1 cellular context compared by ENCODE assay signal in genomic region chr1:205710201-205711062, GRCh38.
A peak's percentile ranks its signal among the peaks of the same experiment; 100 is the strongest.
TF ChIP-seq lines count a peak whose summit lies in the region.

No MANE protein-coding gene starts in this region.

TF ChIP-seq in HepG2, 621 proteins besides CTCF, POLR2A, EP300 and RAD21 (continues in another document):
- TF ChIP-seq ISL2 (CRISPR knock-in tag; IDR thresholded peaks at IDR 0.05) (peak; percentile 45), ZIK1 (CRISPR knock-in tag; IDR thresholded peaks at IDR 0.05; ENCODE audit: borderline replicate concordance, low read depth) (no peak), SIX1 (CRISPR knock-in tag; IDR thresholded peaks at IDR 0.05; ENCODE audit: borderline replicate concordance) (0 out of 2 replicates have a peak, but pooled peaks have one; percentile 29), ZC3H13 (CRISPR knock-in tag; IDR thresholded peaks at IDR 0.05) (no peak), SOX13 (IDR thresholded peaks at IDR 0.05) (no peak), SOX13 (CRISPR knock-in tag; conservative IDR thresholded peaks at IDR 0.05 in 1 of 2, IDR thresholded peaks at IDR 0.05 in 1 of 2) (0 out of 4 replicates have a peak, but pooled peaks of 1 of the 2 experiments have one; percentile 23), MAFK (conservative IDR thresholded peaks at IDR 0.05 in 1 of 2, IDR thresholded peaks at IDR 0.05 in 1 of 2; ENCODE audit: low read length in 2 of 2) (no peak), ZBED4 (CRISPR knock-in tag; IDR thresholded peaks at IDR 0.05; ENCODE audit: borderline replicate concordance) (no peak), POGK (CRISPR knock-in tag; conservative IDR thresholded peaks at IDR 0.05) (no peak), TRIM22 (IDR thresholded peaks at IDR 0.05) (no peak), HBP1 (CRISPR knock-in tag; IDR thresholded peaks at IDR 0.05; ENCODE audit: low read depth) (no peak), MAF1 (CRISPR knock-in tag; IDR thresholded peaks at IDR 0.05; ENCODE audit: borderline replicate concordance) (no peak), SETDB1 (CRISPR knock-in tag; IDR thresholded peaks at IDR 0.05; ENCODE audit: borderline replicate concordance) (no peak), CEBPG (CRISPR knock-in tag; IDR thresholded peaks at IDR 0.05) (peak; percentile 67), HDAC2 (CRISPR knock-in tag; IDR thresholded peaks at IDR 0.05) (peak; percentile 22; the same call in 1 of the 2 replicates), ARHGAP35 (CRISPR knock-in tag; IDR thresholded peaks at IDR 0.05; ENCODE audit: borderline replicate concordance) (no peak), SMYD3 (CRISPR knock-in tag; IDR thresholded peaks at IDR 0.05) (0 out of 2 replicates have a peak, but pooled peaks have one; percentile 13), ZNF143 (CRISPR knock-in tag; IDR thresholded peaks at IDR 0.05) (no peak), KAT8 (CRISPR knock-in tag; IDR thresholded peaks at IDR 0.05) (no peak), SMAD3 (CRISPR knock-in tag; IDR thresholded peaks at IDR 0.05) (0 out of 2 replicates have a peak, but pooled peaks have one; percentile 13), HOXA9 (CRISPR knock-in tag; IDR thresholded peaks at IDR 0.05; ENCODE audit: borderline replicate concordance) (no peak), RARG (CRISPR knock-in tag; IDR thresholded peaks at IDR 0.05; ENCODE audit: low read depth) (no peak), SP140L (CRISPR knock-in tag; IDR thresholded peaks at IDR 0.05; ENCODE audit: borderline replicate concordance) (no peak), CEBPB (IDR thresholded peaks at IDR 0.05; ENCODE audit: borderline replicate concordance, low read depth, low read length) (peak; percentile 46; the same call in 1 of the 2 replicates), JUNB (CRISPR knock-in tag; IDR thresholded peaks at IDR 0.05; ENCODE audit: borderline replicate concordance) (no peak), ZNF740 (CRISPR knock-in tag; IDR thresholded peaks at IDR 0.05) (no peak), NR2F2 (IDR thresholded peaks at IDR 0.05; ENCODE audit: borderline replicate concordance, low read depth) (0 out of 2 replicates have a peak, but pooled peaks have one; percentile 40), DNMT1 (CRISPR knock-in tag; IDR thresholded peaks at IDR 0.05) (no peak), PHF5A (CRISPR knock-in tag; IDR thresholded peaks at IDR 0.05; ENCODE audit: low read depth, unreplicated experiment) (peak; percentile 44), SCMH1 (CRISPR knock-in tag; IDR thresholded peaks at IDR 0.05; ENCODE audit: borderline replicate concordance) (no peak), FOXO1 (CRISPR knock-in tag; IDR thresholded peaks at IDR 0.05) (no peak), U2AF1 (optimal IDR thresholded peaks at IDR 0.05; ENCODE audit: low read depth, low read length) (no peak), ZC3H4 (CRISPR knock-in tag; IDR thresholded peaks at IDR 0.05; ENCODE audit: borderline replicate concordance) (no peak), NCOR1 (IDR thresholded peaks at IDR 0.05; ENCODE audit: borderline replicate concordance, low read length) (no peak), ZBTB37 (CRISPR knock-in tag; IDR thresholded peaks at IDR 0.05) (no peak), ZNF343 (CRISPR knock-in tag; IDR thresholded peaks at IDR 0.05) (no peak), SALL2 (CRISPR knock-in tag; IDR thresholded peaks at IDR 0.05) (no peak), MTERF4 (CRISPR knock-in tag; IDR thresholded peaks at IDR 0.05) (no peak), IRF2 (CRISPR knock-in tag; IDR thresholded peaks at IDR 0.05) (no peak), SATB2 (CRISPR knock-in tag; IDR thresholded peaks at IDR 0.05) (no peak), PRPF4 (IDR thresholded peaks at IDR 0.05; ENCODE audit: low read depth, low read length, poor library complexity, severe bottlenecking) (no peak), ARID5B (CRISPR knock-in tag; IDR thresholded peaks at IDR 0.05) (0 out of 2 replicates have a peak, but pooled peaks have one; percentile 20), GLMP (CRISPR knock-in tag; IDR thresholded peaks at IDR 0.05; ENCODE audit: borderline replicate concordance) (no peak), MIXL1 (CRISPR knock-in tag; IDR thresholded peaks at IDR 0.05) (0 out of 2 replicates have a peak, but pooled peaks have one; percentile 18), CHCHD3 (CRISPR knock-in tag; IDR thresholded peaks at IDR 0.05) (no peak), KDM5A (IDR thresholded peaks at IDR 0.05; ENCODE audit: borderline replicate concordance, low read length) (no peak), PITX1 (CRISPR knock-in tag; IDR thresholded peaks at IDR 0.05) (peak; percentile 42; the same call in 1 of the 2 replicates), ATF5 (CRISPR knock-in tag; IDR thresholded peaks at IDR 0.05; ENCODE audit: low read depth) (no peak), ZNF562 (CRISPR knock-in tag; IDR thresholded peaks at IDR 0.05; ENCODE audit: borderline replicate concordance) (no peak)
